In the genomic region with DNA sequence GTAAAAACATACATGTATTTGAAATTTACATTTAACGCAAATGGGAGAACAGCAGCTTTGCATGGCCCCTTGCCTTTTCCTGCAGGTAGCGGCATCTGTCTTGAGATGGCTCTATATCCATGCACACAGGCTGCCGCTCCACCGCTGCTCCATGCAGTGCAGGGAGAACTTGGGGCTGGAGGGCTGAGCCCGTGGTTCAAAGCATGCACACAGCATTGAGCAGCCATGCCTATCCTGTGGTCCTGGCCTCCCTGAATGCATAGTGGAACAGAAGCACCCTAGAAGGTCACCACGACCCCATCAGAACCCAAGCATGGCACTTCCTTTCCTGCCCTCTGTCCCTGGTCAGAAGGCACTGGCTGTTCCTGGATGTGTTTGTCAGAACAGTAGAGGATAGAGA, we compare ENCODE assay signal across 16 cellular contexts. TPM values are rescaled to one million over a fixed set of nuclear protein-coding genes. Genes with fewer than 3 reads are reported as not detected.
A peak's percentile ranks its signal among the peaks of the same experiment; 100 is the strongest.
DNase-seq lines count a peak whose midpoint lies in the region; ATAC-seq and TF ChIP-seq lines count a peak whose summit lies in the region.
"Had no signal": no experiment of that assay in that cellular context is flagged by ENCODE, and none has a peak within 500 bp of the region (broad histone marks: within the 10 kb centered on the region; RNA-seq: fewer than 3 reads in every experiment).

No MANE protein-coding gene starts in this region.

- H3K36me3 Mint-ChIP-seq in stimulated activated memory B cell treated with anti-CD40 and anti-IgM and Interleukin-4, amounts not matched to agents 10 μg/mL and 1 μg/mL and 100 μg/mL, for 72 hours, result no peaks in the 10 kb centered on the region

- H3K9me3 ChIP-seq in heart right ventricle, result peaks cover 0 to 4% (median 0%) of the 10 kb centered on the region in 11 donors
- H3K9me3 ChIP-seq: HAP-1 had no signal

- no peaks in the 10 kb centered on the region for H3K36me3 ChIP-seq in heart right ventricle
- H3K36me3 ChIP-seq: HAP-1 had no signal

- no peaks in the 10 kb centered on the region for H3K27me3 ChIP-seq in heart right ventricle

- no peaks in the 10 kb centered on the region for H3K9me3 Mint-ChIP-seq in stimulated activated memory B cell treated with anti-CD40 and anti-IgM and Interleukin-4, amounts not matched to agents 10 μg/mL and 1 μg/mL and 100 μg/mL, for 72 hours
- H3K9me3 Mint-ChIP-seq: CD4-positive, alpha-beta T cell; HFFc6 had no signal

- peaks cover 15% of the 10 kb centered on the region for H3K27me3 Mint-ChIP-seq in stimulated activated memory B cell treated with anti-CD40 and anti-IgM and Interleukin-4, amounts not matched to agents 10 μg/mL and 1 μg/mL and 100 μg/mL, for 72 hours
- H3K27me3 Mint-ChIP-seq: B cell; CD4-positive, alpha-beta T cell had no signal

- no peak overlapping the region for H3K4me3 Mint-ChIP-seq in stimulated activated memory B cell treated with anti-CD40 and anti-IgM and Interleukin-4, amounts not matched to agents 10 μg/mL and 1 μg/mL and 100 μg/mL, for 72 hours
- H3K4me3 Mint-ChIP-seq: B cell; CD4-positive, alpha-beta T cell; HFFc6 had no signal

- ATAC-seq in heart right ventricle, result no peak
- peak; percentile 37 for ATAC-seq in stimulated activated memory B cell treated with anti-CD40 and anti-IgM and Interleukin-4, amounts not matched to agents 10 μg/mL and 1 μg/mL and 100 μg/mL, for 72 hours
- no peak for ATAC-seq in HG03432 (IDR thresholded peaks at IDR 0.05; ENCODE audit: unreplicated experiment)
- ATAC-seq in GM19452 (IDR thresholded peaks at IDR 0.05; ENCODE audit: unreplicated experiment), result no peak
- ATAC-seq in HG02885 (IDR thresholded peaks at IDR 0.05; ENCODE audit: poor library complexity, unreplicated experiment), result no peak

- H3K4me1 Mint-ChIP-seq in stimulated activated memory B cell treated with anti-CD40 and anti-IgM and Interleukin-4, amounts not matched to agents 10 μg/mL and 1 μg/mL and 100 μg/mL, for 72 hours, result peaks cover 16% of the 10 kb centered on the region

- TF ChIP-seq CTCF in heart right ventricle (IDR thresholded peaks at IDR 0.05), result no peak

- H3K4me3 ChIP-seq in heart right ventricle, result no peak overlapping the region
- H3K4me3 ChIP-seq: HAP-1 had no signal

- WGBS in heart right ventricle, 2 donors, result 95 to 97% methylated on average over 6 of the region's 6 CpGs

- peaks cover 2 to 27% (median 13%) of the 10 kb centered on the region in 9 donors for H3K4me1 ChIP-seq in heart right ventricle
- H3K4me1 ChIP-seq: HAP-1 had no signal

- no peak overlapping the region for H3K27ac Mint-ChIP-seq in stimulated activated memory B cell treated with anti-CD40 and anti-IgM and Interleukin-4, amounts not matched to agents 10 μg/mL and 1 μg/mL and 100 μg/mL, for 72 hours
- H3K27ac Mint-ChIP-seq: CD4-positive, alpha-beta T cell; HFFc6 had no signal

- H3K27ac ChIP-seq in heart right ventricle, result no peak overlapping the region
- H3K27ac ChIP-seq: HL-60 had no signal

- intact Hi-C loops in cardiac septum (cut with DNase I) (no loop called here), heart right ventricle (cut with DNase I) (no loop called here)

- peak; percentile 35 for DNase-seq in cardiac septum (ENCODE audit: low spot score)
- DNase-seq in heart right ventricle, result no peak
- DNase-seq in mesenteric fat pad (ENCODE audit: low spot score), result peak; percentile 49
- DNase-seq: C1 segment of cervical spinal cord; CD4-positive, alpha-beta T cell; DMS153; DMS79 treated with DMSO at 0.1 percent for 48 hours; EL; HFFc6 had no signal

RNA-seq across cellular contexts. Expression of a gene that starts 35.0 kb away (rescaled TPM):
- total RNA-seq in cardiac septum, result 38.4 TPM
- total RNA-seq in heart right ventricle, result 10 to 100 TPM; 22.8 to 89.4 (median 32.7) TPM
- 10 to 100 TPM; 26.9 to 56.5 TPM for polyA plus RNA-seq in heart right ventricle
- total RNA-seq in mesenteric fat pad, result 133 TPM

Comparison
In these comparisons a context has a peak if more than half of its experiments do, and no peak if none do; other contexts are left out.
1. DNase-seq: peak in cardiac septum (single experiment) and mesenteric fat pad (single experiment); none in heart right ventricle (0 of 2).